ENCODE assay signal across 8 cellular contexts in genomic region chr11:74948546-74948897, GRCh38. TPM values are rescaled to one million over a fixed set of nuclear protein-coding genes. Genes with fewer than 3 reads are reported as not detected.
DNase-seq lines count a peak whose midpoint lies in the region; ATAC-seq, FAIRE-seq and TF ChIP-seq lines count a peak whose summit lies in the region.

No MANE protein-coding gene starts in this region.

- in situ Hi-C loops in transverse colon (cut with MboI; ENCODE audit: low pct_ligation_motif_present in 1 of 4, low pct_unique_long_range_greater_than_20kb in 1 of 4, low sequenced_read_pairs in 3 of 4): loop anchor here in 3 of 4 donors (25.0 kb wide), 1 partner anchor 289 kb away; the partner anchor contains the start of gene TPBGL (in 3 of the 3)

- peak overlapping the region; percentile 100 for H3K4me2 ChIP-seq in KMS-11

- no peak for TF ChIP-seq EP300 in transverse colon (IDR thresholded peaks at IDR 0.05; ENCODE audit: low read depth)

- peak; percentile 9 for ATAC-seq in CD8-positive, alpha-beta T cell
- ATAC-seq in GM21360 (IDR thresholded peaks at IDR 0.05; ENCODE audit: unreplicated experiment): peak; percentile 13

- no peak for DNase-seq in CD8-positive, alpha-beta T cell
- DNase-seq in MCF 10A (ENCODE audit: unreplicated experiment) (no peak), transverse colon (no peak), NCI-H774 (lab: John Stamatoyannopoulos, UW) (no peak), GM12891 (ENCODE audit: insufficient read length, low spot score) (no peak)

- no peaks in the 10 kb centered on the region for H3K27me3 Mint-ChIP-seq in CD8-positive, alpha-beta T cell (ENCODE audit: low read depth)
- H3K27me3 Mint-ChIP-seq in MCF 10A (ENCODE audit: insufficient read depth, unreplicated experiment): no peaks in the 10 kb centered on the region

- peaks cover 31% of the 10 kb centered on the region for H3K4me1 ChIP-seq in CD8-positive, alpha-beta T cell (ENCODE audit: insufficient read depth, low read length)
- peaks cover 37% of the 10 kb centered on the region for H3K4me1 ChIP-seq in KMS-11 (ENCODE audit: low read depth, poor library complexity, severe bottlenecking)
- H3K4me1 ChIP-seq in liver (ENCODE audit: control insufficient read depth in 4 of 4, insufficient read depth in 4 of 4, low read length in 3 of 4): peaks cover 7 to 26% (median 16%) of the 10 kb centered on the region in 4 donors
- peaks cover 9 to 48% (median 23%) of the 10 kb centered on the region in 4 donors for H3K4me1 ChIP-seq in transverse colon

- H3K4me3 Mint-ChIP-seq in CD8-positive, alpha-beta T cell: peak overlapping the region; percentile 92
- peak overlapping the region; percentile 96 for H3K4me3 Mint-ChIP-seq in MCF 10A (ENCODE audit: unreplicated experiment)

- 1% methylated on average over 9 of the region's 9 CpGs for WGBS in liver
- WGBS in transverse colon (ENCODE audit: low coverage in 1 of 2), 2 donors: 2 to 9% methylated on average over 5 to 9 of the region's 9 CpGs

- no peaks in the 10 kb centered on the region for H3K9me3 ChIP-seq in CD8-positive, alpha-beta T cell (ENCODE audit: low read length)
- H3K9me3 ChIP-seq in liver (ENCODE audit: control insufficient read depth in 4 of 4, low read length in 3 of 4) (no peaks in the 10 kb centered on the region), transverse colon (no peaks in the 10 kb centered on the region)

- BruUV-seq in MCF 10A (replicated peaks; lab: Mats Ljungman, UMichigan): TSS peak; percentile 83

- H4K20me1 ChIP-seq in KMS-11 (ENCODE audit: insufficient read depth): no peaks in the 10 kb centered on the region

- H3K4me3 ChIP-seq in CD8-positive, alpha-beta T cell (ENCODE audit: low read depth, low read length): peak overlapping the region; percentile 90
- H3K4me3 ChIP-seq in KMS-11 (IDR thresholded peaks at IDR 0.05; ENCODE audit: insufficient read depth, low read depth, low read length) (no peak overlapping the region), liver (ENCODE audit: low read depth in 1 of 3, low read length in 3 of 3) (peak overlapping the region; percentile 64 to 98 (median 88)), transverse colon (peak overlapping the region; percentile 72 to 97 (median 86))

- H3K27ac ChIP-seq in CD8-positive, alpha-beta T cell (ENCODE audit: low read depth, low read length): peak overlapping the region; percentile 88
- H3K27ac ChIP-seq in KMS-11 (peak overlapping the region; percentile 38), liver (ENCODE audit: low read depth in 1 of 2, low read length in 2 of 2) (peak overlapping the region; percentile 73 to 85), transverse colon (peak overlapping the region; percentile 84 to 89 (median 86))

- TF ChIP-seq POLR2A in transverse colon (IDR thresholded peaks at IDR 0.05) (no peak), GM12891 (IDR thresholded peaks at IDR 0.05; ENCODE audit: low read depth, low read length) (no peak)

- H3K27ac Mint-ChIP-seq in CD8-positive, alpha-beta T cell: peak overlapping the region; percentile 95
- peak overlapping the region; percentile 93 for H3K27ac Mint-ChIP-seq in MCF 10A (ENCODE audit: low read depth, unreplicated experiment)

- FAIRE-seq in GM12891 (lab: Jason Lieb, UNC): no peak

- TF ChIP-seq CTCF in CD8-positive, alpha-beta T cell (IDR thresholded peaks at IDR 0.05): no peak
- TF ChIP-seq CTCF in KMS-11 (conservative IDR thresholded peaks at IDR 0.05; ENCODE audit: low read depth, low read length): no peak
- TF ChIP-seq CTCF in MCF 10A (IDR thresholded peaks at IDR 0.05; ENCODE audit: unreplicated experiment): no peak
- TF ChIP-seq CTCF in liver (IDR thresholded peaks at IDR 0.05; ENCODE audit: low read depth, low read length, missing input control): no peak
- no peak for TF ChIP-seq CTCF in transverse colon (IDR thresholded peaks at IDR 0.05)

- intact Hi-C loops in CD8-positive, alpha-beta T cell (cut with DNase I, micrococcal nuclease): loop anchor here (2.0 to 5.0 kb wide), 8 partner anchors 201 to 1434 kb away; partner anchors contain the start of genes C2CD3 (in 2 of the 2), LIPT2 (in 2 of the 2), PPME1 (in 2 of the 2) and GVQW3 (in 1 of the 2)
- intact Hi-C loops in MCF 10A (cut with micrococcal nuclease) (loop anchor here (5.0 kb wide), 1 partner anchor 39 kb away; the partner anchor contains the start of gene NEU3), transverse colon (cut with DNase I; ENCODE audit: low total_unique reads) (no loop called here)

- no peaks in the 10 kb centered on the region for H3K36me3 ChIP-seq in CD8-positive, alpha-beta T cell (ENCODE audit: insufficient read depth, low read length)
- no peaks in the 10 kb centered on the region; the same call in 1 of the 2 replicates for H3K36me3 ChIP-seq in KMS-11 (ENCODE audit: insufficient read depth)
- H3K36me3 ChIP-seq in liver (ENCODE audit: control insufficient read depth in 4 of 4, insufficient read depth in 3 of 4, low read depth in 1 of 4, low read length in 3 of 4): peaks cover 0 to 8% (median 2%) of the 10 kb centered on the region in 4 donors
- no peaks in the 10 kb centered on the region for H3K36me3 ChIP-seq in transverse colon

- CTCF ChIA-PET in CD8-positive, alpha-beta T cell (lab: Charles Lee): interaction anchor here (1.0 kb wide), 1 partner anchor 19 kb away, joined by 4 read pairs; no protein-coding TSS in a partner anchor
- CTCF ChIA-PET in MCF 10A (lab: Yijun Ruan, JAX): no interaction called here

- H2AFZ ChIP-seq in KMS-11 (ENCODE audit: low read depth): peak overlapping the region; percentile 97

- TF ChIP-seq RAD21 in liver (IDR thresholded peaks at IDR 0.05): no peak

- H3K79me2 ChIP-seq in KMS-11 (ENCODE audit: insufficient read depth, low read depth): peaks cover 53% of the 10 kb centered on the region

- H3K36me3 Mint-ChIP-seq in CD8-positive, alpha-beta T cell: peaks cover 42% of the 10 kb centered on the region
- H3K36me3 Mint-ChIP-seq in MCF 10A (ENCODE audit: insufficient read depth, unreplicated experiment): peaks cover 13% of the 10 kb centered on the region

- POLR2A ChIA-PET in CD8-positive, alpha-beta T cell (lab: Charles Lee): interaction anchor here (0.6 to 2.0 kb wide), 6 partner anchors 8 to 41 kb away, joined by 3 to 10 read pairs (median 4); partner anchors contain the start of gene NEU3
- POLR2A ChIA-PET in MCF 10A (lab: Yijun Ruan, JAX): interaction anchor here (0.6 to 3.3 kb wide), 11 partner anchors 8 to 253 kb away, joined by 3 to 23 read pairs (median 4); partner anchors contain the start of gene NEU3

- H3K27me3 ChIP-seq in CD8-positive, alpha-beta T cell (ENCODE audit: insufficient read depth, low read length): no peaks in the 10 kb centered on the region
- no peaks in the 10 kb centered on the region for H3K27me3 ChIP-seq in KMS-11 (ENCODE audit: insufficient read depth, low read depth)
- H3K27me3 ChIP-seq in liver (ENCODE audit: control insufficient read depth in 4 of 4, insufficient read depth in 4 of 4, low read length in 3 of 4): no peaks in the 10 kb centered on the region
- no peaks in the 10 kb centered on the region for H3K27me3 ChIP-seq in transverse colon

- peaks cover 58% of the 10 kb centered on the region for H3K4me1 Mint-ChIP-seq in CD8-positive, alpha-beta T cell (ENCODE audit: low read depth)
- peaks cover 41% of the 10 kb centered on the region for H3K4me1 Mint-ChIP-seq in MCF 10A (ENCODE audit: insufficient read depth, unreplicated experiment)

- no peaks in the 10 kb centered on the region for H3K9me3 Mint-ChIP-seq in CD8-positive, alpha-beta T cell
- H3K9me3 Mint-ChIP-seq in MCF 10A (ENCODE audit: unreplicated experiment): no peaks in the 10 kb centered on the region

- peak overlapping the region; percentile 96 for H3K9ac ChIP-seq in KMS-11
- peak overlapping the region; percentile 70 to 99 for H3K9ac ChIP-seq in liver (ENCODE audit: low read depth in 1 of 2, low read length in 2 of 2)

TF ChIP-seq in liver, 16 proteins besides CTCF, POLR2A, EP300 and RAD21 (continues in another document):
- TF ChIP-seq MAX (IDR thresholded peaks at IDR 0.05) (no peak), RXRA (IDR thresholded peaks at IDR 0.05) (no peak), SP1 (IDR thresholded peaks at IDR 0.05) (no peak), HNF4A (conservative IDR thresholded peaks at IDR 0.05) (no peak), YY1 (IDR thresholded peaks at IDR 0.05) (no peak), ATF3 (IDR thresholded peaks at IDR 0.05) (no peak)

TF ChIP-seq in GM12891, 5 proteins besides CTCF, POLR2A, EP300 and RAD21:
- TF ChIP-seq SPI1 (IDR thresholded peaks at IDR 0.05; ENCODE audit: low read depth, low read length) (no peak), POU2F2 (IDR thresholded peaks at IDR 0.05; ENCODE audit: low read depth, low read length) (no peak), TAF1 (IDR thresholded peaks at IDR 0.05; ENCODE audit: low read depth, low read length) (no peak)
TF ChIP-seq in GM12891: peak in this region for 0.

RNA-seq across cellular contexts. Expression of gene XRRA1, which starts 0.4 kb away (rescaled TPM):
- total RNA-seq in CD8-positive, alpha-beta T cell: 10 to 100 TPM; 19.2 to 20.9 TPM
- 49.3 and 49.6 TPM in 2 replicates for total RNA-seq in MCF 10A (2022)
- total RNA-seq in liver: 10 to 100 TPM in 1 of 2 donors, 1 to 10 TPM in 1; 3.8 to 11.6 TPM
- 1 to 10 TPM; 5.0 to 6.2 TPM for polyA plus RNA-seq in liver
- 10 to 100 TPM in 3 of 4 donors, 1 to 10 TPM in 1; 5.7 to 61.0 (median 17.2) TPM for total RNA-seq in transverse colon
- polyA plus RNA-seq in GM12891 (2012; ENCODE audit: low read depth, missing spikeins): 3.3 TPM

RNA-seq across cellular contexts. Expression of gene SPCS2, which starts 0.5 kb away (rescaled TPM):
- total RNA-seq in CD8-positive, alpha-beta T cell: 10 to 100 TPM; 38.1 to 42.3 TPM
- total RNA-seq in MCF 10A (2022) (198 and 217 TPM in 2 replicates), liver (10 to 100 TPM; 32.4 to 34.6 TPM), transverse colon (10 to 100 TPM in 3 of 4 donors, 1 to 10 TPM in 1; 6.4 to 59.9 (median 21.0) TPM)
- polyA plus RNA-seq in liver: 100 to 1,000 TPM in 1 of 2 donors, 10 to 100 TPM in 1; 84.6 to 186 TPM
- 71.4 TPM for polyA plus RNA-seq in GM12891 (2012; ENCODE audit: low read depth, missing spikeins)

RNA-seq across cellular contexts. Expression of gene NEU3, which starts 40.2 kb away (rescaled TPM):
- total RNA-seq in CD8-positive, alpha-beta T cell: 10 to 100 TPM in 1 of 2 experiments, 1 to 10 TPM in 1; 9.6 to 10.7 TPM
- total RNA-seq in MCF 10A (2022) (8.7 and 10.0 TPM in 2 replicates), liver (1 to 10 TPM; 8.0 to 9.5 TPM), transverse colon (10 to 100 TPM in 1 of 4 donors, 1 to 10 TPM in 3; 2.6 to 11.7 (median 3.9) TPM)
- polyA plus RNA-seq in liver: 1 to 10 TPM; 2.7 TPM
- 6.0 TPM for polyA plus RNA-seq in GM12891 (2012; ENCODE audit: low read depth, missing spikeins)

Comparison
In these comparisons a context has a peak if more than half of its experiments do, and no peak if none do; other contexts are left out.
1. H3K27ac ChIP-seq: peak in every context shown above with its lines; median percentile 88 in CD8-positive, alpha-beta T cell; 86 in transverse colon; 79 in liver; 38 in KMS-11.